Comparison of ENCODE assay signal across 1 cellular context in genomic region chr16:84764970-84765369, GRCh38.
A peak's percentile ranks its signal among the peaks of the same experiment; 100 is the strongest.
TF ChIP-seq lines count a peak whose summit lies in the region.

No MANE protein-coding gene starts in this region.

TF ChIP-seq in IMR-90, 13 proteins besides CTCF, POLR2A, EP300 and RAD21:
- TF ChIP-seq NFE2L2 (IDR thresholded peaks at IDR 0.05; ENCODE audit: low read depth, low read length) (peak; percentile 29; the same call in 1 of the 2 replicates), MXI1 (IDR thresholded peaks at IDR 0.05; ENCODE audit: borderline replicate concordance, low read depth, low read length) (peak; percentile 77; the same call in 1 of the 2 replicates), BHLHE40 (IDR thresholded peaks at IDR 0.05; ENCODE audit: low read depth, low read length) (no peak), CEBPB (IDR thresholded peaks at IDR 0.05; ENCODE audit: low read depth, low read length) (peak; percentile 28; the same call in 1 of the 2 replicates)
